ENCODE assay signal across 8 cellular contexts in the genomic region with DNA sequence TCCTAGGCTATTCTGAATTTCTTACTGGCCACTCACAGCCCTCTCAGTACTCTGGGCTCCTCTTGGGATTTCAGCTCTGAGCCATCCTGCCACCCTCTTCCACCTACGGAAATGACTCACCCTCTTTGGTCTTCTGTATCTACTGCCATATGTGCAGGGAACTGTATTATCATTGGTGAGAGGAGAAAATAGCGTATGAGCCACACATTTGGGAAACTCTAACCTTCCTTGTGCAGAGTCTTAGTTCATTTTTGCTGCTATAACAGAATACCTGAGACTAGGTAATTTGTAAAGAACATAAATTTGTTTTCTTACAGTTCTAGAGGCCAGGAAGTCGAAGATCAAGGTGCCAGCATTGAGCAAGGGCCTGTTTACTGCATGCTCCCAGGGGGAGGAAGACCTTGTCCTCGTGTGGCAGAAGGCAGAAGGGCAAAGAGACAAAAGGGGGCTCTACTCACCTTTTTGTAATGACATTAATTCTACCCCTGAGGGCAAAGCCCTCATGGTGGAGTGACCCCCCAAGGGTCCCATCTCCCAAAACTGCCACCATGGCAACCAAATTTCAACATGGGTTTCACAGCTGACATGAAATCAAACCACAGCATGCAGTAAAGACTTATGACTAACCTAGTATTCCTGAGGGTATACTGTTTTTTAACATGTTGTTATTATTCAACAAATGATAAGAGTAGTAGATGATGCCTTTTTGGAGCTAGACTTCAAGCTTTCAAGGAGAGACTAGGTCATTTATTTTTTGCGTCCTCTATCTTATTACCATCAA.
DNase-seq lines count a peak whose midpoint lies in the region; ATAC-seq, FAIRE-seq and TF ChIP-seq lines count a peak whose summit lies in the region.
"Had no signal": no experiment of that assay in that cellular context is flagged by ENCODE, and none has a peak within 500 bp of the region (broad histone marks: within the 10 kb centered on the region; RNA-seq: fewer than 3 reads in every experiment).

No MANE protein-coding gene starts in this region.

- SMC1A ChIA-PET in GM12878 (lab: Charles Lee; ENCODE audit: uncharacterized antibody, unreplicated experiment): interaction anchor here (1.0 kb wide), 1 partner anchor 41 kb away, joined by 4 read pairs; no protein-coding TSS in a partner anchor

- no TSS peak for BruUV-seq in GM12878 (replicated peaks; lab: Mats Ljungman, UMichigan)

- POLR2A ChIA-PET in GM12878 (lab: Charles Lee): interaction anchor here (0.5 kb wide), 1 partner anchor 81 kb away, joined by 7 read pairs; no protein-coding TSS in a partner anchor

- intact Hi-C loops in GM12878 (cut with micrococcal nuclease; ENCODE audit: unreplicated experiment): no loop called here

- peak; percentile 81 for DNase-seq in GM04503 (ENCODE audit: low read depth)
- DNase-seq in NCI-H226: peak; percentile 92
- DNase-seq in GM12878 (ENCODE audit: low read depth, low spot score): no peak
- DNase-seq in occipital lobe (lab: John Stamatoyannopoulos, UW): peak; percentile 34
- DNase-seq in DMS153 treated with DMSO at 0.1 percent for 48 hours (lab: John Stamatoyannopoulos, UW; ENCODE audit: unreplicated experiment): no peak

- ATAC-seq in GM12878 (peak; percentile 52), HG03280 (IDR thresholded peaks at IDR 0.05; ENCODE audit: unreplicated experiment) (no peak), HG03196 (IDR thresholded peaks at IDR 0.05; ENCODE audit: unreplicated experiment) (no peak)

- H3K27ac ChIP-seq in GM12878 (ENCODE audit: control insufficient read depth, insufficient read depth): no peak overlapping the region
- H3K27ac ChIP-seq: neutrophil had no signal

- no peak for TF ChIP-seq POLR2A in GM12878 (IDR thresholded peaks at IDR 0.05; ENCODE audit: low read depth, low read length)

- H4K20me1 ChIP-seq in GM12878 (ENCODE audit: control insufficient read depth, insufficient read depth): no peaks in the 10 kb centered on the region

- no peak for TF ChIP-seq EP300 in GM12878 (IDR thresholded peaks at IDR 0.05; ENCODE audit: borderline replicate concordance in 1 of 2, control insufficient read depth in 1 of 2, low read depth in 2 of 2, low read length in 2 of 2)

- no peak for TF ChIP-seq CTCF in GM12878 (IDR thresholded peaks at IDR 0.05 in 2 of 3, conservative IDR thresholded peaks at IDR 0.05 in 1 of 3; ENCODE audit: control insufficient read depth in 2 of 3, extremely low read depth in 1 of 3, insufficient read depth in 1 of 3, low read depth in 3 of 3, low read length in 3 of 3)

- no peak overlapping the region for H3K4me3 ChIP-seq in GM12878

- WGBS in GM12878 (ENCODE audit: insufficient coverage, insufficient replicate concordance, low lambda C conversion rate, missing lambda C conversion rate): under 1% methylated on average over 5 of the region's 5 CpGs

- in situ Hi-C loops in GM12878 (cut with MboI): no loop called here

- H3K9ac ChIP-seq in GM12878 (ENCODE audit: control insufficient read depth, insufficient read depth, low read length): no peak overlapping the region

- no peaks in the 10 kb centered on the region for H3K36me3 ChIP-seq in GM12878 (ENCODE audit: control insufficient read depth in 2 of 2, insufficient read depth in 2 of 2, low read length in 1 of 2)
- H3K36me3 ChIP-seq: neutrophil had no signal

- no peak overlapping the region for H3K4me2 ChIP-seq in GM12878 (ENCODE audit: control insufficient read depth, insufficient read depth)

- no peak overlapping the region for H2AFZ ChIP-seq in GM12878 (ENCODE audit: control insufficient read depth, low read depth, low read length)

- H3K4me1 ChIP-seq in GM12878 (ENCODE audit: control insufficient read depth, insufficient read depth, low read length): no peaks in the 10 kb centered on the region

- RAD21 ChIA-PET in GM12878 (lab: Charles Lee; ENCODE audit: unreplicated experiment): no interaction called here

- no peak for FAIRE-seq in GM12878 (lab: Jason Lieb, UNC)

- no peaks in the 10 kb centered on the region for H3K79me2 ChIP-seq in GM12878 (ENCODE audit: control insufficient read depth, insufficient read depth, low read length)

- no peak for TF ChIP-seq RAD21 in GM12878 (IDR thresholded peaks at IDR 0.05; ENCODE audit: insufficient read depth, low read depth, low read length)

- CTCF ChIA-PET in GM12878 (lab: Yijun Ruan, JAX): no interaction called here

- no peaks in the 10 kb centered on the region for H3K9me3 ChIP-seq in GM12878 (replicated peaks; ENCODE audit: control insufficient read depth, insufficient read depth, low read length)
- H3K9me3 ChIP-seq: neutrophil had no signal

- H3K27me3 ChIP-seq in GM12878 (replicated peaks in 1 of 2; ENCODE audit: control insufficient read depth in 2 of 2, insufficient read depth in 2 of 2, low read length in 1 of 2): no peaks in the 10 kb centered on the region
- H3K27me3 ChIP-seq: neutrophil had no signal

TF ChIP-seq in GM12878, 131 proteins besides CTCF, POLR2A, EP300 and RAD21 (continues in another document):
- no peak for TF ChIP-seq HSF1 (IDR thresholded peaks at IDR 0.05; ENCODE audit: low read depth, low read length)
- TF ChIP-seq SMC3 (IDR thresholded peaks at IDR 0.05; ENCODE audit: borderline replicate concordance, low read length): no peak
- TF ChIP-seq, protein P1, sequence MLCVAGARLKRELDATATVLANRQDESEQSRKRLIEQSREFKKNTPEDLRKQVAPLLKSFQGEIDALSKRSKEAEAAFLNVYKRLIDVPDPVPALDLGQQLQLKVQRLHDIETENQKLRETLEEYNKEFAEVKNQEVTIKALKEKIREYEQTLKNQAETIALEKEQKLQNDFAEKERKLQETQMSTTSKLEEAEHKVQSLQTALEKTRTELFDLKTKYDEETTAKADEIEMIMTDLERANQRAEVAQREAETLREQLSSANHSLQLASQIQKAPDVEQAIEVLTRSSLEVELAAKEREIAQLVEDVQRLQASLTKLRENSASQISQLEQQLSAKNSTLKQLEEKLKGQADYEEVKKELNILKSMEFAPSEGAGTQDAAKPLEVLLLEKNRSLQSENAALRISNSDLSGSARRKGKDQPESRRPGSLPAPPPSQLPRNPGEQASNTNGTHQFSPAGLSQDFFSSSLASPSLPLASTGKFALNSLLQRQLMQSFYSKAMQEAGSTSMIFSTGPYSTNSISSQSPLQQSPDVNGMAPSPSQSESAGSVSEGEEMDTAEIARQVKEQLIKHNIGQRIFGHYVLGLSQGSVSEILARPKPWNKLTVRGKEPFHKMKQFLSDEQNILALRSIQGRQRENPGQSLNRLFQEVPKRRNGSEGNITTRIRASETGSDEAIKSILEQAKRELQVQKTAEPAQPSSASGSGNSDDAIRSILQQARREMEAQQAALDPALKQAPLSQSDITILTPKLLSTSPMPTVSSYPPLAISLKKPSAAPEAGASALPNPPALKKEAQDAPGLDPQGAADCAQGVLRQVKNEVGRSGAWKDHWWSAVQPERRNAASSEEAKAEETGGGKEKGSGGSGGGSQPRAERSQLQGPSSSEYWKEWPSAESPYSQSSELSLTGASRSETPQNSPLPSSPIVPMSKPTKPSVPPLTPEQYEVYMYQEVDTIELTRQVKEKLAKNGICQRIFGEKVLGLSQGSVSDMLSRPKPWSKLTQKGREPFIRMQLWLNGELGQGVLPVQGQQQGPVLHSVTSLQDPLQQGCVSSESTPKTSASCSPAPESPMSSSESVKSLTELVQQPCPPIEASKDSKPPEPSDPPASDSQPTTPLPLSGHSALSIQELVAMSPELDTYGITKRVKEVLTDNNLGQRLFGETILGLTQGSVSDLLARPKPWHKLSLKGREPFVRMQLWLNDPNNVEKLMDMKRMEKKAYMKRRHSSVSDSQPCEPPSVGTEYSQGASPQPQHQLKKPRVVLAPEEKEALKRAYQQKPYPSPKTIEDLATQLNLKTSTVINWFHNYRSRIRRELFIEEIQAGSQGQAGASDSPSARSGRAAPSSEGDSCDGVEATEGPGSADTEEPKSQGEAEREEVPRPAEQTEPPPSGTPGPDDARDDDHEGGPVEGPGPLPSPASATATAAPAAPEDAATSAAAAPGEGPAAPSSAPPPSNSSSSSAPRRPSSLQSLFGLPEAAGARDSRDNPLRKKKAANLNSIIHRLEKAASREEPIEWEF (IDR thresholded peaks at IDR 0.05; ENCODE audit: insufficient replicate concordance, low read depth, low read length): no peak
- TF ChIP-seq, protein P2, sequence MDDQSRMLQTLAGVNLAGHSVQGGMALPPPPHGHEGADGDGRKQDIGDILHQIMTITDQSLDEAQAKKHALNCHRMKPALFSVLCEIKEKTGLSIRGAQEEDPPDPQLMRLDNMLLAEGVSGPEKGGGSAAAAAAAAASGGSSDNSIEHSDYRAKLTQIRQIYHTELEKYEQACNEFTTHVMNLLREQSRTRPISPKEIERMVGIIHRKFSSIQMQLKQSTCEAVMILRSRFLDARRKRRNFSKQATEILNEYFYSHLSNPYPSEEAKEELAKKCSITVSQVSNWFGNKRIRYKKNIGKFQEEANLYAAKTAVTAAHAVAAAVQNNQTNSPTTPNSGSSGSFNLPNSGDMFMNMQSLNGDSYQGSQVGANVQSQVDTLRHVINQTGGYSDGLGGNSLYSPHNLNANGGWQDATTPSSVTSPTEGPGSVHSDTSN (IDR thresholded peaks at IDR 0.05; ENCODE audit: insufficient replicate concordance, low read depth, low read length): no peak
- no peak for TF ChIP-seq RBBP5 (conservative IDR thresholded peaks at IDR 0.05)

Comparison
In these comparisons a context has a peak if more than half of its experiments do, and no peak if none do; other contexts are left out.
1. DNase-seq: peak in GM04503 (single experiment), NCI-H226 (single experiment) and occipital lobe (single experiment); none in GM12878 (single experiment) and DMS153 treated with DMSO at 0.1 percent for 48 hours (single experiment).